28 cellular contexts compared by ENCODE assay signal in genomic region chr6:124913056-124913455, GRCh38.
"Had no signal": no experiment of that assay in that cellular context is flagged by ENCODE, and none has a peak within 500 bp of the region (broad histone marks: within the 10 kb centered on the region; RNA-seq: fewer than 3 reads in every experiment).

No MANE protein-coding gene starts in this region.

- H3K27me3 Mint-ChIP-seq: dendritic cell treated with granulocyte-macrophage colony-stimulating factor and Interleukin-4, amounts not matched to agents 40 ng/mL and 50 ng/mL, for 4 days; effector memory CD8-positive, alpha-beta T cell had no signal

- H3K4me3 ChIP-seq: colonic mucosa, coronary artery, dorsolateral prefrontal cortex, esophagus muscularis mucosa, esophagus squamous epithelium, gastrocnemius medialis, gastroesophageal sphincter, heart left ventricle, heart right ventricle had no signal

- H3K4me3 Mint-ChIP-seq: dendritic cell treated with granulocyte-macrophage colony-stimulating factor and Interleukin-4, amounts not matched to agents 40 ng/mL and 50 ng/mL, for 4 days; effector memory CD8-positive, alpha-beta T cell; endodermal cell had no signal

- H3K27ac Mint-ChIP-seq: dendritic cell treated with granulocyte-macrophage colony-stimulating factor and Interleukin-4, amounts not matched to agents 40 ng/mL and 50 ng/mL, for 4 days; effector memory CD8-positive, alpha-beta T cell; endodermal cell had no signal

- H3K36me3 ChIP-seq: colonic mucosa, esophagus muscularis mucosa, esophagus squamous epithelium, gastrocnemius medialis, gastroesophageal sphincter, heart left ventricle, heart right ventricle had no signal

- DNase-seq: colonic mucosa; cortex of kidney; dermis blood vessel endothelial cell; dorsolateral prefrontal cortex; effector CD4-positive, alpha-beta T cell; effector CD8-positive, alpha-beta T cell; effector memory CD4-positive, alpha-beta T cell; effector memory CD8-positive, alpha-beta T cell; endodermal cell; erythroblast; esophagus squamous epithelium; foreskin fibroblast; foreskin keratinocyte; foreskin melanocyte; gastrocnemius medialis; head of caudate nucleus; heart left ventricle; heart right ventricle had no signal

- H3K27me3 ChIP-seq: colonic mucosa, dorsolateral prefrontal cortex, esophagus muscularis mucosa, esophagus squamous epithelium, foreskin keratinocyte, gastrocnemius medialis, gastroesophageal sphincter, heart left ventricle, heart right ventricle had no signal

- ATAC-seq: effector memory CD8-positive, alpha-beta T cell; esophagus mucosa; foreskin keratinocyte; gastrocnemius medialis; gastroesophageal sphincter; heart left ventricle; heart right ventricle had no signal

- FAIRE-seq: colon, endometrium, endothelial cell of umbilical vein, frontal cortex had no signal

- H3K27ac ChIP-seq: colonic mucosa, coronary artery, dorsolateral prefrontal cortex, epithelial cell of prostate, esophagus muscularis mucosa, esophagus squamous epithelium, foreskin keratinocyte, gastrocnemius medialis, gastroesophageal sphincter, heart left ventricle, heart right ventricle had no signal

- H3K9me3 ChIP-seq: colonic mucosa, esophagus muscularis mucosa, esophagus squamous epithelium, gastrocnemius medialis, gastroesophageal sphincter, heart left ventricle, heart right ventricle had no signal

- H3K4me1 ChIP-seq: colonic mucosa, esophagus muscularis mucosa, esophagus squamous epithelium, gastrocnemius medialis, gastroesophageal sphincter, heart left ventricle, heart right ventricle had no signal

- H3K9me3 Mint-ChIP-seq: effector memory CD8-positive, alpha-beta T cell had no signal
